In the genomic region with DNA sequence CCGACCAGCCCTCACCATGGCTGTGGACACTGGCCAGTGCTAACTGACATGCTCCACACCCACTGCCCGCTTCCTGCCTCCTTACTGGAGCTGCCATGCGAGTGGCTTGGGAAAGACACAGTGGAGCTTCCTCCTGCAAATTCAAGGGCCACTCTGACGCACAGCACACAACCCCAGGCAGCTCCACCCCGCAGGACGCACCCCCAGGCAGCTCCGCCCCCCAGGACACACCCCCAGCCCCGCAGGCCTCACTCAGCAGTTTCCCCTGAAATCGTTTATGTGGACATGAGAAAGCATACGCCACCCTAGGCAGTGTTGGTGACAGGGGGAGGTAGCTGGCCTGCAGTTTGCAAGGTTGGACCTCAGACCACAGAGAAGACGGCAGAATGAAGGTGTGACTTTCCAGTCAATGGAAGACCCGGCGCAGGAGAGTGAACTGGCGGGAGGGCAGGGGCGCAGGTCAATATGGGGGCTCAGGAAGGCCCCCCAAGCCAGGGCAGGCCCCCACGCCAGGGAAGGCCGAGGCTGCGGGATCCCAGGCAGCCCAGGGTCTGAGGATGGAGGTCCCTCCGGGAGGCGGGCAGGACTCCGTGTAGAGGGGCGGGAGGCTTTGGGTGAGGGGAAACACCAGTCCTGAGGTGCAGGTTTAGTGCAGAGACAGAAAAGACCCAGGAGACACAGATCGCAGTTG, we compare ENCODE assay signal across 3 cellular contexts.
TF ChIP-seq lines count a peak whose summit lies in the region.

No MANE protein-coding gene starts in this region.

TF ChIP-seq in SK-N-SH treated with all-trans-retinoic acid at 6 μM for 48 hours, 23 proteins besides CTCF, POLR2A, EP300 and RAD21:
- TF ChIP-seq, protein P1, sequence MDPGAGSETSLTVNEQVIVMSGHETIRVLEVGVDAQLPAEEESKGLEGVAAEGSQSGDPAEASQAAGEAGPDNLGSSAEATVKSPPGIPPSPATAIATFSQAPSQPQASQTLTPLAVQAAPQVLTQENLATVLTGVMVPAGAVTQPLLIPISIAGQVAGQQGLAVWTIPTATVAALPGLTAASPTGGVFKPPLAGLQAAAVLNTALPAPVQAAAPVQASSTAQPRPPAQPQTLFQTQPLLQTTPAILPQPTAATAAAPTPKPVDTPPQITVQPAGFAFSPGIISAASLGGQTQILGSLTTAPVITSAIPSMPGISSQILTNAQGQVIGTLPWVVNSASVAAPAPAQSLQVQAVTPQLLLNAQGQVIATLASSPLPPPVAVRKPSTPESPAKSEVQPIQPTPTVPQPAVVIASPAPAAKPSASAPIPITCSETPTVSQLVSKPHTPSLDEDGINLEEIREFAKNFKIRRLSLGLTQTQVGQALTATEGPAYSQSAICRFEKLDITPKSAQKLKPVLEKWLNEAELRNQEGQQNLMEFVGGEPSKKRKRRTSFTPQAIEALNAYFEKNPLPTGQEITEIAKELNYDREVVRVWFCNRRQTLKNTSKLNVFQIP (CRISPR knock-in tag; IDR thresholded peaks at IDR 0.05; ENCODE audit: borderline replicate concordance, low read depth) = no peak
- no peak for TF ChIP-seq BACH2 (CRISPR knock-in tag; IDR thresholded peaks at IDR 0.05; ENCODE audit: borderline replicate concordance)
- TF ChIP-seq ZC3H10 (CRISPR knock-in tag; IDR thresholded peaks at IDR 0.05) = no peak
- TF ChIP-seq RARB (CRISPR knock-in tag; IDR thresholded peaks at IDR 0.05) = no peak
- TF ChIP-seq GLIS3 (CRISPR knock-in tag; IDR thresholded peaks at IDR 0.05) = no peak

TF ChIP-seq in SK-N-SH, 30 proteins besides CTCF, POLR2A, EP300 and RAD21:
- TF ChIP-seq, protein P2, sequence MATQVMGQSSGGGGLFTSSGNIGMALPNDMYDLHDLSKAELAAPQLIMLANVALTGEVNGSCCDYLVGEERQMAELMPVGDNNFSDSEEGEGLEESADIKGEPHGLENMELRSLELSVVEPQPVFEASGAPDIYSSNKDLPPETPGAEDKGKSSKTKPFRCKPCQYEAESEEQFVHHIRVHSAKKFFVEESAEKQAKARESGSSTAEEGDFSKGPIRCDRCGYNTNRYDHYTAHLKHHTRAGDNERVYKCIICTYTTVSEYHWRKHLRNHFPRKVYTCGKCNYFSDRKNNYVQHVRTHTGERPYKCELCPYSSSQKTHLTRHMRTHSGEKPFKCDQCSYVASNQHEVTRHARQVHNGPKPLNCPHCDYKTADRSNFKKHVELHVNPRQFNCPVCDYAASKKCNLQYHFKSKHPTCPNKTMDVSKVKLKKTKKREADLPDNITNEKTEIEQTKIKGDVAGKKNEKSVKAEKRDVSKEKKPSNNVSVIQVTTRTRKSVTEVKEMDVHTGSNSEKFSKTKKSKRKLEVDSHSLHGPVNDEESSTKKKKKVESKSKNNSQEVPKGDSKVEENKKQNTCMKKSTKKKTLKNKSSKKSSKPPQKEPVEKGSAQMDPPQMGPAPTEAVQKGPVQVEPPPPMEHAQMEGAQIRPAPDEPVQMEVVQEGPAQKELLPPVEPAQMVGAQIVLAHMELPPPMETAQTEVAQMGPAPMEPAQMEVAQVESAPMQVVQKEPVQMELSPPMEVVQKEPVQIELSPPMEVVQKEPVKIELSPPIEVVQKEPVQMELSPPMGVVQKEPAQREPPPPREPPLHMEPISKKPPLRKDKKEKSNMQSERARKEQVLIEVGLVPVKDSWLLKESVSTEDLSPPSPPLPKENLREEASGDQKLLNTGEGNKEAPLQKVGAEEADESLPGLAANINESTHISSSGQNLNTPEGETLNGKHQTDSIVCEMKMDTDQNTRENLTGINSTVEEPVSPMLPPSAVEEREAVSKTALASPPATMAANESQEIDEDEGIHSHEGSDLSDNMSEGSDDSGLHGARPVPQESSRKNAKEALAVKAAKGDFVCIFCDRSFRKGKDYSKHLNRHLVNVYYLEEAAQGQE (IDR thresholded peaks at IDR 0.05; ENCODE audit: low read depth, low read length) = no peak
- TF ChIP-seq GABPA (IDR thresholded peaks at IDR 0.05; ENCODE audit: low read depth) (no peak), MEF2A (IDR thresholded peaks at IDR 0.05; ENCODE audit: borderline replicate concordance, low read depth) (no peak), TAF1 (IDR thresholded peaks at IDR 0.05; ENCODE audit: borderline replicate concordance, low read depth, low read length) (no peak), SMC3 (IDR thresholded peaks at IDR 0.05; ENCODE audit: low read depth, low read length) (no peak), CHD2 (IDR thresholded peaks at IDR 0.05; ENCODE audit: low read length, partially characterized antibody) (no peak)

TF ChIP-seq in H1, 55 proteins besides CTCF, POLR2A, EP300 and RAD21:
- no peak for TF ChIP-seq BACH1 (IDR thresholded peaks at IDR 0.05; ENCODE audit: low read length)
- no peak for TF ChIP-seq ZNF274 (IDR thresholded peaks at IDR 0.05; ENCODE audit: borderline replicate concordance, extremely low read depth, low read length)
- TF ChIP-seq CBX5 (IDR thresholded peaks at IDR 0.05; ENCODE audit: low read depth, low read length) = no peak
- TF ChIP-seq EZH2 (IDR thresholded peaks at IDR 0.05; ENCODE audit: low read depth, low read length, severe bottlenecking) = no peak
- TF ChIP-seq, protein P3, sequence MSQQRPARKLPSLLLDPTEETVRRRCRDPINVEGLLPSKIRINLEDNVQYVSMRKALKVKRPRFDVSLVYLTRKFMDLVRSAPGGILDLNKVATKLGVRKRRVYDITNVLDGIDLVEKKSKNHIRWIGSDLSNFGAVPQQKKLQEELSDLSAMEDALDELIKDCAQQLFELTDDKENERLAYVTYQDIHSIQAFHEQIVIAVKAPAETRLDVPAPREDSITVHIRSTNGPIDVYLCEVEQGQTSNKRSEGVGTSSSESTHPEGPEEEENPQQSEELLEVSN (IDR thresholded peaks at IDR 0.05) = no peak
- no peak for TF ChIP-seq RNF2 (IDR thresholded peaks at IDR 0.05; ENCODE audit: borderline replicate concordance, low read depth, low read length, missing control alignments, poor library complexity, severe bottlenecking)
- TF ChIP-seq, protein P4, sequence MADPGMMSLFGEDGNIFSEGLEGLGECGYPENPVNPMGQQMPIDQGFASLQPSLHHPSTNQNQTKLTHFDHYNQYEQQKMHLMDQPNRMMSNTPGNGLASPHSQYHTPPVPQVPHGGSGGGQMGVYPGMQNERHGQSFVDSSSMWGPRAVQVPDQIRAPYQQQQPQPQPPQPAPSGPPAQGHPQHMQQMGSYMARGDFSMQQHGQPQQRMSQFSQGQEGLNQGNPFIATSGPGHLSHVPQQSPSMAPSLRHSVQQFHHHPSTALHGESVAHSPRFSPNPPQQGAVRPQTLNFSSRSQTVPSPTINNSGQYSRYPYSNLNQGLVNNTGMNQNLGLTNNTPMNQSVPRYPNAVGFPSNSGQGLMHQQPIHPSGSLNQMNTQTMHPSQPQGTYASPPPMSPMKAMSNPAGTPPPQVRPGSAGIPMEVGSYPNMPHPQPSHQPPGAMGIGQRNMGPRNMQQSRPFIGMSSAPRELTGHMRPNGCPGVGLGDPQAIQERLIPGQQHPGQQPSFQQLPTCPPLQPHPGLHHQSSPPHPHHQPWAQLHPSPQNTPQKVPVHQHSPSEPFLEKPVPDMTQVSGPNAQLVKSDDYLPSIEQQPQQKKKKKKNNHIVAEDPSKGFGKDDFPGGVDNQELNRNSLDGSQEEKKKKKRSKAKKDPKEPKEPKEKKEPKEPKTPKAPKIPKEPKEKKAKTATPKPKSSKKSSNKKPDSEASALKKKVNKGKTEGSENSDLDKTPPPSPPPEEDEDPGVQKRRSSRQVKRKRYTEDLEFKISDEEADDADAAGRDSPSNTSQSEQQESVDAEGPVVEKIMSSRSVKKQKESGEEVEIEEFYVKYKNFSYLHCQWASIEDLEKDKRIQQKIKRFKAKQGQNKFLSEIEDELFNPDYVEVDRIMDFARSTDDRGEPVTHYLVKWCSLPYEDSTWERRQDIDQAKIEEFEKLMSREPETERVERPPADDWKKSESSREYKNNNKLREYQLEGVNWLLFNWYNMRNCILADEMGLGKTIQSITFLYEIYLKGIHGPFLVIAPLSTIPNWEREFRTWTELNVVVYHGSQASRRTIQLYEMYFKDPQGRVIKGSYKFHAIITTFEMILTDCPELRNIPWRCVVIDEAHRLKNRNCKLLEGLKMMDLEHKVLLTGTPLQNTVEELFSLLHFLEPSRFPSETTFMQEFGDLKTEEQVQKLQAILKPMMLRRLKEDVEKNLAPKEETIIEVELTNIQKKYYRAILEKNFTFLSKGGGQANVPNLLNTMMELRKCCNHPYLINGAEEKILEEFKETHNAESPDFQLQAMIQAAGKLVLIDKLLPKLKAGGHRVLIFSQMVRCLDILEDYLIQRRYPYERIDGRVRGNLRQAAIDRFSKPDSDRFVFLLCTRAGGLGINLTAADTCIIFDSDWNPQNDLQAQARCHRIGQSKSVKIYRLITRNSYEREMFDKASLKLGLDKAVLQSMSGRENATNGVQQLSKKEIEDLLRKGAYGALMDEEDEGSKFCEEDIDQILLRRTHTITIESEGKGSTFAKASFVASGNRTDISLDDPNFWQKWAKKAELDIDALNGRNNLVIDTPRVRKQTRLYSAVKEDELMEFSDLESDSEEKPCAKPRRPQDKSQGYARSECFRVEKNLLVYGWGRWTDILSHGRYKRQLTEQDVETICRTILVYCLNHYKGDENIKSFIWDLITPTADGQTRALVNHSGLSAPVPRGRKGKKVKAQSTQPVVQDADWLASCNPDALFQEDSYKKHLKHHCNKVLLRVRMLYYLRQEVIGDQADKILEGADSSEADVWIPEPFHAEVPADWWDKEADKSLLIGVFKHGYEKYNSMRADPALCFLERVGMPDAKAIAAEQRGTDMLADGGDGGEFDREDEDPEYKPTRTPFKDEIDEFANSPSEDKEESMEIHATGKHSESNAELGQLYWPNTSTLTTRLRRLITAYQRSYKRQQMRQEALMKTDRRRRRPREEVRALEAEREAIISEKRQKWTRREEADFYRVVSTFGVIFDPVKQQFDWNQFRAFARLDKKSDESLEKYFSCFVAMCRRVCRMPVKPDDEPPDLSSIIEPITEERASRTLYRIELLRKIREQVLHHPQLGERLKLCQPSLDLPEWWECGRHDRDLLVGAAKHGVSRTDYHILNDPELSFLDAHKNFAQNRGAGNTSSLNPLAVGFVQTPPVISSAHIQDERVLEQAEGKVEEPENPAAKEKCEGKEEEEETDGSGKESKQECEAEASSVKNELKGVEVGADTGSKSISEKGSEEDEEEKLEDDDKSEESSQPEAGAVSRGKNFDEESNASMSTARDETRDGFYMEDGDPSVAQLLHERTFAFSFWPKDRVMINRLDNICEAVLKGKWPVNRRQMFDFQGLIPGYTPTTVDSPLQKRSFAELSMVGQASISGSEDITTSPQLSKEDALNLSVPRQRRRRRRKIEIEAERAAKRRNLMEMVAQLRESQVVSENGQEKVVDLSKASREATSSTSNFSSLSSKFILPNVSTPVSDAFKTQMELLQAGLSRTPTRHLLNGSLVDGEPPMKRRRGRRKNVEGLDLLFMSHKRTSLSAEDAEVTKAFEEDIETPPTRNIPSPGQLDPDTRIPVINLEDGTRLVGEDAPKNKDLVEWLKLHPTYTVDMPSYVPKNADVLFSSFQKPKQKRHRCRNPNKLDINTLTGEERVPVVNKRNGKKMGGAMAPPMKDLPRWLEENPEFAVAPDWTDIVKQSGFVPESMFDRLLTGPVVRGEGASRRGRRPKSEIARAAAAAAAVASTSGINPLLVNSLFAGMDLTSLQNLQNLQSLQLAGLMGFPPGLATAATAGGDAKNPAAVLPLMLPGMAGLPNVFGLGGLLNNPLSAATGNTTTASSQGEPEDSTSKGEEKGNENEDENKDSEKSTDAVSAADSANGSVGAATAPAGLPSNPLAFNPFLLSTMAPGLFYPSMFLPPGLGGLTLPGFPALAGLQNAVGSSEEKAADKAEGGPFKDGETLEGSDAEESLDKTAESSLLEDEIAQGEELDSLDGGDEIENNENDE (IDR thresholded peaks at IDR 0.05; ENCODE audit: insufficient replicate concordance, low read length) = no peak
- TF ChIP-seq RBBP5 (IDR thresholded peaks at IDR 0.05; ENCODE audit: borderline replicate concordance, low read depth, low read length) = no peak
- no peak for TF ChIP-seq POLR2AphosphoS5 (IDR thresholded peaks at IDR 0.05; ENCODE audit: low read depth, low read length)
